ENCODE assay signal across 13 cellular contexts in the genomic region with DNA sequence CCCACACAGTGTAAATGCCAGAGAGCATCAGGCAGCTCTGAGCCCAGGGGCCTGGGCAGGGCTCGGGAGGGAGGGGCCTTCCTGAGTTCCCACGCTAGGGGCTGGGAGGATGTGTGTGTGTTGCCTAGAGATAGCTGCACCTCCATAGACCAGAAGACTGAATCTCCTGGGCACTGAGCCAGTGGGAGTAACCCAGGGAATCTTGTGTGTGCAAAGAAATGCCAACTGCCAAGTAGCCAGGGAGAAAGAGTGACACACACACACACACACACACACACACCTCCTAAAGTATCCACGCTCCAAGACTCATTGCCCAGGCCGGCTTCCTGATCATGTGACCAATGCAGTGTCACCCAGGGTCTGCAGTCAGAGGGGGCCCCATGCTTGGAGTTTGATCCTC.
DNase-seq lines count a peak whose midpoint lies in the region; TF ChIP-seq lines count a peak whose summit lies in the region.
"Had no signal": no experiment of that assay in that cellular context is flagged by ENCODE, and none has a peak within 500 bp of the region (broad histone marks: within the 10 kb centered on the region; RNA-seq: fewer than 3 reads in every experiment).

No MANE protein-coding gene starts in this region.

- POLR2A ChIA-PET in GM10248 (lab: Yijun Ruan, JAX), result no interaction called here

- H3K9me3 ChIP-seq in testis, result no peaks in the 10 kb centered on the region
- H3K9me3 ChIP-seq: heart left ventricle had no signal

- H3K4me1 ChIP-seq in testis, result no peaks in the 10 kb centered on the region
- H3K4me1 ChIP-seq: heart left ventricle had no signal

- no peaks in the 10 kb centered on the region for H3K27me3 ChIP-seq in testis

- no peaks in the 10 kb centered on the region for H3K36me3 ChIP-seq in testis (ENCODE audit: low read depth, missing control alignments)
- H3K36me3 ChIP-seq: heart left ventricle had no signal

- no peak for TF ChIP-seq POLR2A in testis (IDR thresholded peaks at IDR 0.05)

- TF ChIP-seq CTCF in epithelial cell of esophagus (IDR thresholded peaks at IDR 0.05; ENCODE audit: insufficient read depth, low read depth, low read length, missing control alignments) (no peak), testis (IDR thresholded peaks at IDR 0.05) (no peak), GM10248 (IDR thresholded peaks at IDR 0.05; ENCODE audit: control extremely low read depth, extremely low read depth, low read depth, missing control alignments) (no peak)

- H3K4me3 ChIP-seq in epithelial cell of esophagus (ENCODE audit: low read length), result no peak overlapping the region
- no peak overlapping the region for H3K4me3 ChIP-seq in testis
- H3K4me3 ChIP-seq: heart left ventricle, lung had no signal

- no peak overlapping the region for H3K27ac ChIP-seq in testis
- H3K27ac ChIP-seq: heart left ventricle had no signal

- 36 to 57% methylated on average over 4 of the region's 4 CpGs for WGBS in testis, 2 donors

- DNase-seq in SIG-M5 treated with dmso at 0.1 percent for 504 hours (lab: John Stamatoyannopoulos, UW; ENCODE audit: unreplicated experiment) (peak; percentile 13), SIG-M5 (lab: John Stamatoyannopoulos, UW) (no peak), NCI-H446 treated with DMSO at 0.1 percent for 48 hours (lab: John Stamatoyannopoulos, UW) (peak; percentile 14), epithelial cell of esophagus (ENCODE audit: low read depth) (peak; percentile 4), testis (peak; percentile 36), GM10248 (ENCODE audit: extremely low spot score) (no peak), EL (no peak), NCI-H526 treated with DMSO at 0.1 percent for 48 hours (lab: John Stamatoyannopoulos, UW) (no peak)
- DNase-seq: activated CD4-positive, alpha-beta T cell treated with anti-CD3 and anti-CD28 coated beads, Interleukin-2, amount 50 U/mL, for 1 hour; activated naive CD4-positive, alpha-beta T cell treated with anti-CD3 and anti-CD28 coated beads, Interleukin-2, amount 10 ng/mL, durations not matched to agents 7 days and 5 days; heart left ventricle; NCI-H1694 treated with DMSO at 0.1 percent for 48 hours had no signal

- intact Hi-C loops in testis (cut with DNase I; ENCODE audit: low total_unique reads), result no loop called here

- CTCF ChIA-PET in GM10248 (lab: Yijun Ruan, JAX), result no interaction called here

Comparison
In these comparisons a context has a peak if more than half of its experiments do, and no peak if none do; other contexts are left out.
1. DNase-seq: peak in SIG-M5 treated with dmso at 0.1 percent for 504 hours (single experiment), NCI-H446 treated with DMSO at 0.1 percent for 48 hours (single experiment), epithelial cell of esophagus (single experiment) and testis (single experiment); none in SIG-M5 (single experiment), GM10248 (single experiment), EL (single experiment) and NCI-H526 treated with DMSO at 0.1 percent for 48 hours (single experiment).